In genomic region chr10:21720090-21720489, GRCh38 we compare ENCODE assay signal across 16 cellular contexts.
DNase-seq lines count a peak whose midpoint lies in the region; ATAC-seq and TF ChIP-seq lines count a peak whose summit lies in the region.
"Had no signal": no experiment of that assay in that cellular context is flagged by ENCODE, and none has a peak within 500 bp of the region (broad histone marks: within the 10 kb centered on the region; RNA-seq: fewer than 3 reads in every experiment).

No MANE protein-coding gene starts in this region.

- H3K27ac ChIP-seq in HUES6 (ENCODE audit: low read depth, low read length) (peak overlapping the region; percentile 41), dorsolateral prefrontal cortex (no peak overlapping the region)
- H3K27ac ChIP-seq: coronary artery, neutrophil had no signal

- peak; percentile 19 for DNase-seq in NCI-H345 (lab: John Stamatoyannopoulos, UW)
- DNase-seq in NCI-H345 treated with DMSO at 0.1 percent for 48 hours (lab: John Stamatoyannopoulos, UW; ENCODE audit: unreplicated experiment), result no peak
- DNase-seq in choroid plexus epithelial cell (ENCODE audit: low read depth), result peak; percentile 61
- DNase-seq in renal cortical epithelial cell (ENCODE audit: low read depth), result peak; percentile 90
- DNase-seq in dorsolateral prefrontal cortex, result no peak
- no peak for DNase-seq in NCI-H2029 treated with DMSO at 0.1 percent for 48 hours (lab: John Stamatoyannopoulos, UW)
- DNase-seq: activated CD4-positive, alpha-beta T cell treated with anti-CD3 and anti-CD28 coated beads for 1 hour; CD4-positive, alpha-beta T cell; mammary epithelial cell; NCI-H1092; NCI-H510A treated with DMSO at 0.1 percent for 48 hours; T-helper 1 cell had no signal

- no peak overlapping the region for H3K4me3 ChIP-seq in HUES6 (ENCODE audit: low read depth, low read length)
- H3K4me3 ChIP-seq in choroid plexus epithelial cell (ENCODE audit: low read depth, low read length), result no peak overlapping the region
- no peak overlapping the region for H3K4me3 ChIP-seq in dorsolateral prefrontal cortex
- H3K4me3 ChIP-seq: coronary artery had no signal

- H3K9me3 ChIP-seq in HUES6 (ENCODE audit: control insufficient read depth, insufficient read depth, low read depth, low read length), result no peaks in the 10 kb centered on the region
- H3K9me3 ChIP-seq: neutrophil had no signal

- H3K36me3 ChIP-seq in HUES6 (ENCODE audit: control insufficient read depth, insufficient read depth, low read length), result peaks cover 8% of the 10 kb centered on the region

- H3K27me3 ChIP-seq in HUES6 (ENCODE audit: control insufficient read depth, insufficient read depth, low read length) (no peaks in the 10 kb centered on the region), dorsolateral prefrontal cortex (no peaks in the 10 kb centered on the region)
- H3K27me3 ChIP-seq: neutrophil had no signal

- intact Hi-C loops in dorsolateral prefrontal cortex (cut with DNase I), result no loop called here

- no peak for TF ChIP-seq CTCF in choroid plexus epithelial cell (conservative IDR thresholded peaks at IDR 0.05; ENCODE audit: low read depth, low read length)
- TF ChIP-seq CTCF in dorsolateral prefrontal cortex (IDR thresholded peaks at IDR 0.05 in 54 of 56, conservative IDR thresholded peaks at IDR 0.05 in 2 of 56; ENCODE audit: low read depth in 1 of 56, partially characterized antibody in 56 of 56), result no peak

- H3K9ac ChIP-seq in HUES6 (ENCODE audit: low read length), result no peak overlapping the region

- ATAC-seq in GM21737 (IDR thresholded peaks at IDR 0.05; ENCODE audit: unreplicated experiment), result no peak

- peaks cover 27% of the 10 kb centered on the region for H3K4me1 ChIP-seq in HUES6 (ENCODE audit: control insufficient read depth, insufficient read depth, low read length)

Comparison
In these comparisons a context has a peak if more than half of its experiments do, and no peak if none do; other contexts are left out.
1. DNase-seq: peak in NCI-H345 (single experiment), choroid plexus epithelial cell (single experiment) and renal cortical epithelial cell (single experiment); none in NCI-H345 treated with DMSO at 0.1 percent for 48 hours (single experiment), dorsolateral prefrontal cortex (0 of 10) and NCI-H2029 treated with DMSO at 0.1 percent for 48 hours (single experiment).